ENCODE assay signal across 25 cellular contexts in the genomic region with DNA sequence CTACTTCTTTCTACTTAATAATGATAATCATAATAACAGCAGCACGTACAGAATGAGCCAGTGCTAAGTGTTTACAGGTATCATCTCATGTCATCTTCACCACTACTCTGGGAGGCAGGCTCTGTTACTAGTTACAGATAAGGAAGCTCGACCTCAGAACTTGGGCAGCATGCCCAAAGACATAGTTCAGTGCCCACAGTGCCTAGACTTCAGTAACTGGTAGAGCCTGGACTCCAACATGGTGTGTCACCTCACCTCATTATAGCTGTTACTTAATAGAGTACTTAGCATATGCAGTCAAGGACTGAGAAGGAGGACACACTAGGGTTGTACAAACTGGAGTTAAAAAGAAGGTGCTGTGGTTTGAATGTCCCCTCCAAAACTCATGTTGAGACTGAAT. TPM values are rescaled to one million over a fixed set of nuclear protein-coding genes. Genes with fewer than 3 reads are reported as not detected.
"Had no signal": no experiment of that assay in that cellular context is flagged by ENCODE, and none has a peak within 500 bp of the region (broad histone marks: within the 10 kb centered on the region; RNA-seq: fewer than 3 reads in every experiment).

No MANE protein-coding gene starts in this region.

- H3K27ac ChIP-seq: SJCRH30, WERI-Rb-1 had no signal

- H3K4me2 ChIP-seq: SK-N-SH had no signal

- H3K36me3 ChIP-seq: SJCRH30, WERI-Rb-1 had no signal

- H3K9me2 ChIP-seq: SK-N-SH had no signal

- H3K4me1 ChIP-seq: SJCRH30 had no signal

- H3K9me3 ChIP-seq: SJCRH30, SK-N-SH had no signal

- H3K4me3 ChIP-seq: SJCRH30 had no signal

- H3K27me3 ChIP-seq: SJCRH30 had no signal

- DNase-seq: activated CD4-positive, alpha-beta memory T cell treated with anti-CD3 and anti-CD28 coated beads, Interleukin-2, amount 10 ng/mL, durations not matched to agents 7 days and 5 days; activated CD4-positive, alpha-beta T cell treated with anti-CD3 and anti-CD28 coated beads for 36 hours; activated CD4-positive, alpha-beta T cell treated with anti-CD3 and anti-CD28 coated beads, Interleukin-2, amount 50 U/mL, for 1 hour; activated gamma-delta T cell; activated naive CD4-positive, alpha-beta T cell treated with anti-CD3 and anti-CD28 coated beads for 36 hours; activated T-cell treated with anti-CD3 and anti-CD28 coated beads for 4 hours; activated T-cell treated with anti-CD3 and anti-CD28 coated beads, Interleukin-2, amount 50 U/mL, for 48 hours; caudate nucleus; MM.1S; NCI-H1105 treated with DMSO at 0.1 percent for 48 hours; NCI-H1436 treated with DMSO at 0.1 percent for 48 hours; NCI-H187; NCI-H2081; NCI-H446; NCI-H524; PC-3; RPMI8226; SJCRH30; SK-N-SH; T-helper 1 cell; WERI-Rb-1 had no signal

RNA-seq across cellular contexts. Expression of a gene that starts 7.6 kb away (rescaled TPM):
- total RNA-seq: activated CD4-positive, alpha-beta memory T cell treated with anti-CD3 and anti-CD28 coated beads, Interleukin-2, amount 10 ng/mL, durations not matched to agents 7 days and 5 days; activated CD4-positive, alpha-beta T cell treated with anti-CD3 and anti-CD28 coated beads for 36 hours; activated CD8-positive, alpha-beta memory T cell treated with anti-CD3 and anti-CD28 coated beads for 36 hours; activated naive CD4-positive, alpha-beta T cell treated with anti-CD3 and anti-CD28 coated beads for 36 hours; activated T-helper 17 cell treated with anti-CD3 and anti-CD28 coated beads, Interleukin-2, amount 50 U/mL, for 72 hours; PC-3; Right ventricle myocardium inferior; T-helper 2 cell treated with Interferon-gamma antibody and Interleukin-4, amounts not matched to agents 100 ng/mL and 5 ng/mL, for 36 hours had no signal
